In genomic region chr2:196252408-196253114, GRCh38 we compare ENCODE assay signal across 14 cellular contexts.
DNase-seq lines count a peak whose midpoint lies in the region; ATAC-seq and TF ChIP-seq lines count a peak whose summit lies in the region.
"Had no signal": no experiment of that assay in that cellular context is flagged by ENCODE, and none has a peak within 500 bp of the region (broad histone marks: within the 10 kb centered on the region; RNA-seq: fewer than 3 reads in every experiment).

No MANE protein-coding gene starts in this region.

- TF ChIP-seq CTCF in DND-41 (IDR thresholded peaks at IDR 0.05; ENCODE audit: borderline replicate concordance, extremely low read depth, low read length, poor library complexity, severe bottlenecking): no peak
- no peak for TF ChIP-seq CTCF in activated B cell treated with CpG ODN at 0.5 μM for 24 hours (IDR thresholded peaks at IDR 0.05)
- TF ChIP-seq CTCF in mesothelial cell of epicardium (IDR thresholded peaks at IDR 0.05; ENCODE audit: unreplicated experiment): no peak
- TF ChIP-seq CTCF in CD14-positive monocyte (IDR thresholded peaks at IDR 0.05): no peak

- H3K4me1 Mint-ChIP-seq in activated B cell treated with CpG ODN at 0.5 μM for 24 hours (peaks cover 67% of the 10 kb centered on the region), mesothelial cell of epicardium (peaks cover 33% of the 10 kb centered on the region), CD14-positive monocyte (peaks cover 39% of the 10 kb centered on the region)

- no peak overlapping the region for H2AFZ ChIP-seq in DND-41 (ENCODE audit: low read depth, low read length)

- H3K4me1 ChIP-seq in DND-41 (ENCODE audit: insufficient read depth, low read length): peaks cover 37% of the 10 kb centered on the region
- H3K4me1 ChIP-seq: right lobe of liver had no signal

- H3K27me3 Mint-ChIP-seq in activated B cell treated with CpG ODN at 0.5 μM for 24 hours (no peaks in the 10 kb centered on the region), mesothelial cell of epicardium (ENCODE audit: low read depth) (no peaks in the 10 kb centered on the region), CD14-positive monocyte (ENCODE audit: low read depth in 3 of 3) (peaks cover 0 to 2% (median 0%) of the 10 kb centered on the region in 3 donors)

- H3K4me3 ChIP-seq in DND-41 (ENCODE audit: low read depth in 1 of 2, low read length in 2 of 2): no peak overlapping the region
- H3K4me3 ChIP-seq: right lobe of liver had no signal

- H3K9me3 Mint-ChIP-seq in activated B cell treated with CpG ODN at 0.5 μM for 24 hours: no peaks in the 10 kb centered on the region
- peaks cover 5% of the 10 kb centered on the region for H3K9me3 Mint-ChIP-seq in mesothelial cell of epicardium
- peaks cover 0 to 4% (median 0%) of the 10 kb centered on the region in 7 donors for H3K9me3 Mint-ChIP-seq in CD14-positive monocyte

- H3K9me3 ChIP-seq in DND-41 (ENCODE audit: insufficient read depth, low read length, severe bottlenecking): no peaks in the 10 kb centered on the region
- H3K9me3 ChIP-seq: right lobe of liver had no signal

- POLR2A ChIA-PET in activated B cell treated with CpG ODN at 0.5 μM for 24 hours (lab: Charles Lee): interaction anchor here (0.6 to 1.9 kb wide), 2 partner anchors 9 to 93 kb away, joined by 4 to 8 read pairs; no protein-coding TSS in a partner anchor

- no peak for DNase-seq in DND-41
- no peak for DNase-seq in activated B cell treated with CpG ODN at 0.5 μM for 24 hours
- no peak for DNase-seq in mesothelial cell of epicardium (ENCODE audit: low spot score in 2 of 2, unreplicated experiment in 2 of 2)
- no peak for DNase-seq in CD14-positive monocyte (ENCODE audit: low spot score)
- no peak for DNase-seq in epidermal melanocyte (ENCODE audit: insufficient read length, low spot score)
- DNase-seq: activated naive CD4-positive, alpha-beta T cell treated with Interleukin-2 at 50 U/mL for 16 hours; immature natural killer cell; Karpas-422; NCI-H187 treated with DMSO at 0.1 percent for 48 hours; right lobe of liver; SHP77 treated with DMSO at 0.1 percent for 48 hours had no signal

- H3K27ac Mint-ChIP-seq in activated B cell treated with CpG ODN at 0.5 μM for 24 hours: peak overlapping the region; percentile 13
- H3K27ac Mint-ChIP-seq in mesothelial cell of epicardium: peak overlapping the region; percentile 21
- H3K27ac Mint-ChIP-seq in CD14-positive monocyte: peak overlapping the region in 1 of 7 donors; percentile 23

- H3K27me3 ChIP-seq in DND-41 (ENCODE audit: insufficient read depth, low read length, poor library complexity): no peaks in the 10 kb centered on the region
- H3K27me3 ChIP-seq: right lobe of liver had no signal

- H3K4me2 ChIP-seq in DND-41 (ENCODE audit: insufficient read depth, low read length): no peak overlapping the region

- intact Hi-C loops in activated B cell treated with CpG ODN at 0.5 μM for 24 hours (cut with micrococcal nuclease) (no loop called here), CD14-positive monocyte (cut with micrococcal nuclease) (no loop called here)

- CTCF ChIA-PET in activated B cell treated with CpG ODN at 0.5 μM for 24 hours (lab: Charles Lee): no interaction called here

- H3K36me3 Mint-ChIP-seq in activated B cell treated with CpG ODN at 0.5 μM for 24 hours (ENCODE audit: low read depth): no peaks in the 10 kb centered on the region
- peaks cover 21% of the 10 kb centered on the region for H3K36me3 Mint-ChIP-seq in mesothelial cell of epicardium
- peaks cover 0 to 5% of the 10 kb centered on the region in 2 donors for H3K36me3 Mint-ChIP-seq in CD14-positive monocyte

- ATAC-seq in DND-41 (ENCODE audit: insufficient read depth, low read depth): no peak
- peak; percentile 14 for ATAC-seq in GM18520 (IDR thresholded peaks at IDR 0.05; ENCODE audit: unreplicated experiment)
- ATAC-seq in activated B cell treated with CpG ODN at 0.5 μM for 24 hours (ENCODE audit: low read depth): no peak
- no peak for ATAC-seq in HG03039 (IDR thresholded peaks at IDR 0.05; ENCODE audit: unreplicated experiment)
- ATAC-seq: right lobe of liver had no signal

- H3K36me3 ChIP-seq in DND-41 (ENCODE audit: insufficient read depth, low read length): no peaks in the 10 kb centered on the region
- H3K36me3 ChIP-seq: right lobe of liver had no signal

- H3K27ac ChIP-seq in DND-41 (ENCODE audit: low read length): peak overlapping the region; percentile 13; the same call in 1 of the 2 replicates
- H3K27ac ChIP-seq: right lobe of liver, VCaP had no signal

- no peak overlapping the region for H3K9ac ChIP-seq in DND-41 (ENCODE audit: low read depth, low read length)

- H3K4me3 Mint-ChIP-seq in activated B cell treated with CpG ODN at 0.5 μM for 24 hours (no peak overlapping the region), mesothelial cell of epicardium (no peak overlapping the region), CD14-positive monocyte (no peak overlapping the region)
- H3K4me3 Mint-ChIP-seq: immature natural killer cell had no signal

- H4K20me1 ChIP-seq in DND-41 (ENCODE audit: insufficient read depth, low read length): no peaks in the 10 kb centered on the region

- no peaks in the 10 kb centered on the region for H3K79me2 ChIP-seq in DND-41 (ENCODE audit: insufficient read depth, low read length)
